15 cellular contexts compared by ENCODE assay signal in the genomic region with DNA sequence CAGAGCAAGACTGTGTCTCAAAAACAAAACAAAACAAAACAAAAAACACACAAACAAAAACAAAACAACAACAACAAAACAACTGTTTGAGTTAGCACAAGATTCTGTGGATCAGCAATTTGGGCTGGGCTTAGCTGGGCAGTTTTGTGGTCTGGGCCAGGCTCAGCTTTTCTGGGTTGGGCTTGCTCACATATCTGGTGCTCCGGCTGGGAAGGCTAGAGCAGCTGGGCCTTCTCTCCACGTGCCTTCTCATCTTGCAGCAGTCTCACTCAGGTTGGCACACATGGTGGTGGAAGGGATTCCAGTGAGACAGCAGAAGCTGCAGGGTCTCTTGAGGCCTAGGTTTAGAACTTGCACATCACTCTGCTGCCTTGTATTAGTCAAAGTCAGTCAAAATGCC. TPM values are rescaled to one million over a fixed set of nuclear protein-coding genes. Genes with fewer than 3 reads are reported as not detected.
"Had no signal": no experiment of that assay in that cellular context is flagged by ENCODE, and none has a peak within 500 bp of the region (broad histone marks: within the 10 kb centered on the region; RNA-seq: fewer than 3 reads in every experiment).

No MANE protein-coding gene starts in this region.

- H3K27ac ChIP-seq: ovary had no signal

- H3K4me3 ChIP-seq: ovary had no signal

- H3K36me3 ChIP-seq: ovary had no signal

- H3K27me3 ChIP-seq: ovary had no signal

- ATAC-seq: activated naive CD4-positive, alpha-beta T cell treated with anti-CD3 and anti-CD28 coated beads, Interleukin-2, amount 50 U/mL, for 72 hours; activated T-cell treated with anti-CD3 and anti-CD28 coated beads, Interleukin-2, amount 50 U/mL, for 4 hours; esophagus mucosa; stimulated activated memory B cell treated with anti-CD40 and anti-IgM and Interleukin-4, amounts not matched to agents 10 μg/mL and 1 μg/mL and 100 μg/mL, for 72 hours had no signal

- H3K4me3 Mint-ChIP-seq: activated T-cell treated with anti-CD3 and anti-CD28 coated beads, Interleukin-2, amount 50 U/mL, for 4 hours; stimulated activated memory B cell treated with anti-CD40 and anti-IgM and Interleukin-4, amounts not matched to agents 10 μg/mL and 1 μg/mL and 100 μg/mL, for 72 hours had no signal

- H3K27ac Mint-ChIP-seq: activated naive CD4-positive, alpha-beta T cell treated with anti-CD3 and anti-CD28 coated beads, Interleukin-2, amount 50 U/mL, for 72 hours; stimulated activated memory B cell treated with anti-CD40 and anti-IgM and Interleukin-4, amounts not matched to agents 10 μg/mL and 1 μg/mL and 100 μg/mL, for 72 hours had no signal

- DNase-seq: activated CD4-positive, CD25-positive, alpha-beta regulatory T cell treated with anti-CD3 and anti-CD28 coated beads, Interleukin-2, amount 50 U/mL, for 72 hours; activated effector memory CD4-positive, alpha-beta T cell treated with anti-CD3 and anti-CD28 coated beads, Interleukin-2, amount 50 U/mL, for 16 hours; activated T-cell treated with anti-CD3 and anti-CD28 coated beads, Interleukin-2, amount 50 U/mL, for 4 hours; caudate nucleus; hypothalamus; kidney glomerular epithelial cell; mesenchymal stem cell; ovary; T-helper 1 cell; T1000 had no signal

- H3K9me3 ChIP-seq: ovary had no signal

- H3K36me3 Mint-ChIP-seq: stimulated activated memory B cell treated with anti-CD40 and anti-IgM and Interleukin-4, amounts not matched to agents 10 μg/mL and 1 μg/mL and 100 μg/mL, for 72 hours had no signal

- H3K9me3 Mint-ChIP-seq: activated naive CD4-positive, alpha-beta T cell treated with anti-CD3 and anti-CD28 coated beads, Interleukin-2, amount 50 U/mL, for 72 hours; activated T-cell treated with anti-CD3 and anti-CD28 coated beads, Interleukin-2, amount 50 U/mL, for 4 hours; neural crest cell; stimulated activated memory B cell treated with anti-CD40 and anti-IgM and Interleukin-4, amounts not matched to agents 10 μg/mL and 1 μg/mL and 100 μg/mL, for 72 hours had no signal

RNA-seq across cellular contexts. Expression of gene NLRP10, which starts 57.6 kb away (rescaled TPM):
- total RNA-seq: activated naive CD4-positive, alpha-beta T cell treated with anti-CD3 and anti-CD28 coated beads, Interleukin-2, amount 50 U/mL, for 72 hours; activated T-cell treated with anti-CD3 and anti-CD28 coated beads, Interleukin-2, amount 50 U/mL, for 4 hours; esophagus mucosa; liver; neural crest cell; ovary had no signal
- polyA plus RNA-seq: liver, ovary had no signal
